11 cellular contexts compared by ENCODE assay signal in genomic region chr22:27032121-27032761, GRCh38.
A peak's percentile ranks its signal among the peaks of the same experiment; 100 is the strongest.
DNase-seq lines count a peak whose midpoint lies in the region; ATAC-seq, FAIRE-seq and TF ChIP-seq lines count a peak whose summit lies in the region.
"Had no signal": no experiment of that assay in that cellular context is flagged by ENCODE, and none has a peak within 500 bp of the region (broad histone marks: within the 10 kb centered on the region; RNA-seq: fewer than 3 reads in every experiment).

No MANE protein-coding gene starts in this region.

- no peak overlapping the region for H3K23ac ChIP-seq in trophoblast cell (ENCODE audit: low read length)

- no peak overlapping the region for H2BK12ac ChIP-seq in trophoblast cell (ENCODE audit: low read length)

- no peak overlapping the region for H3K27ac ChIP-seq in trophoblast cell (ENCODE audit: low read depth, low read length)
- H3K27ac ChIP-seq: upper lobe of left lung had no signal

- no peak overlapping the region for H3K18ac ChIP-seq in trophoblast cell (ENCODE audit: low read length)

- no peak overlapping the region for H4K8ac ChIP-seq in trophoblast cell (ENCODE audit: low read depth, low read length)

- H3K9me3 ChIP-seq in trophoblast cell (ENCODE audit: insufficient read depth, low read depth, low read length) = no peaks in the 10 kb centered on the region
- H3K9me3 ChIP-seq: upper lobe of left lung had no signal

- no CpG with 5 or more reads among the region's 28 CpGs for WGBS in trophoblast cell (ENCODE audit: extremely low coverage, insufficient coverage, insufficient read length)

- no peak for ATAC-seq in GM21723 (IDR thresholded peaks at IDR 0.05; ENCODE audit: unreplicated experiment)
- ATAC-seq: activated CD8-positive, alpha-beta T cell treated with anti-CD3 and anti-CD28 coated beads for 36 hours had no signal

- H2BK5ac ChIP-seq in trophoblast cell (ENCODE audit: low read depth, low read length, poor library complexity) = no peak overlapping the region

- FAIRE-seq in HTR-8/SVneo (lab: Jason Lieb, UNC) = no peak

- peak; percentile 80 for DNase-seq in Ammon's horn (ENCODE audit: low spot score)
- peak; percentile 49 for DNase-seq in NCI-H2029 treated with DMSO at 0.1 percent for 48 hours (lab: John Stamatoyannopoulos, UW)
- DNase-seq in dermis blood vessel endothelial cell = peak; percentile 26
- DNase-seq in mucosa of gallbladder (ENCODE audit: low spot score) = peak; percentile 18
- no peak for DNase-seq in foreskin fibroblast
- DNase-seq in trophoblast cell = no peak
- DNase-seq in HTR-8/SVneo (ENCODE audit: insufficient read length, low spot score) = no peak
- DNase-seq: activated CD8-positive, alpha-beta T cell treated with anti-CD3 and anti-CD28 coated beads for 36 hours; HCEC 1CT had no signal

- H2BK120ac ChIP-seq in trophoblast cell (ENCODE audit: insufficient read depth, low read length, poor library complexity) = no peak overlapping the region

- H4K12ac ChIP-seq in trophoblast cell (ENCODE audit: low read depth, low read length) = no peak overlapping the region

- H3K4me2 ChIP-seq in trophoblast cell (ENCODE audit: low read length) = no peak overlapping the region

- H2AFZ ChIP-seq in trophoblast cell (ENCODE audit: insufficient read depth, low read length, poor library complexity) = no peak overlapping the region

- no peaks in the 10 kb centered on the region for H3K79me2 ChIP-seq in trophoblast cell (ENCODE audit: control insufficient read depth, insufficient read depth, low read length, poor library complexity)

- no peak overlapping the region for H2AK5ac ChIP-seq in trophoblast cell (ENCODE audit: low read length)

- no peak overlapping the region for H3K9ac ChIP-seq in trophoblast cell (ENCODE audit: low read length)

- H3K27me3 ChIP-seq in trophoblast cell (ENCODE audit: insufficient read depth, low read length) = no peaks in the 10 kb centered on the region
- H3K27me3 ChIP-seq: upper lobe of left lung had no signal

- H3K4me3 ChIP-seq in foreskin fibroblast (ENCODE audit: low read depth in 1 of 2, low read length in 2 of 2) = no peak overlapping the region
- H3K4me3 ChIP-seq in trophoblast cell (ENCODE audit: low read depth, low read length) = no peak overlapping the region
- H3K4me3 ChIP-seq: upper lobe of left lung had no signal

- no peak overlapping the region for H3K4ac ChIP-seq in trophoblast cell (ENCODE audit: low read depth, low read length)

- H3K14ac ChIP-seq in trophoblast cell (ENCODE audit: low read length) = no peak overlapping the region

- H3K36me3 ChIP-seq in trophoblast cell (ENCODE audit: control insufficient read depth in 1 of 2, insufficient read depth in 2 of 2, low read length in 2 of 2) = no peaks in the 10 kb centered on the region
- H3K36me3 ChIP-seq: upper lobe of left lung had no signal

- no peak for TF ChIP-seq CTCF in foreskin fibroblast (IDR thresholded peaks at IDR 0.05; ENCODE audit: low read depth, low read length)

- H3K4me1 ChIP-seq in trophoblast cell (ENCODE audit: control insufficient read depth in 1 of 2, insufficient read depth in 2 of 2, low read length in 2 of 2) = no peaks in the 10 kb centered on the region
- H3K4me1 ChIP-seq: upper lobe of left lung had no signal

- no peak overlapping the region for H4K91ac ChIP-seq in trophoblast cell (ENCODE audit: low read depth, low read length)

- no peaks in the 10 kb centered on the region for H3K79me1 ChIP-seq in trophoblast cell (ENCODE audit: low read length)

Comparison
In these comparisons a context has a peak if more than half of its experiments do, and no peak if none do; other contexts are left out.
1. DNase-seq: peak in Ammon's horn (single experiment), NCI-H2029 treated with DMSO at 0.1 percent for 48 hours (single experiment), dermis blood vessel endothelial cell (single experiment) and mucosa of gallbladder (single experiment); none in foreskin fibroblast (0 of 2), trophoblast cell (0 of 2) and HTR-8/SVneo (single experiment).